Comparison of ENCODE assay signal across 16 cellular contexts in genomic region chr19:55478364-55478763, GRCh38. TPM values are rescaled to one million over a fixed set of nuclear protein-coding genes. Genes with fewer than 3 reads are reported as not detected.
DNase-seq lines count a peak whose midpoint lies in the region; ATAC-seq and TF ChIP-seq lines count a peak whose summit lies in the region.
"Had no signal": no experiment of that assay in that cellular context is flagged by ENCODE, and none has a peak within 500 bp of the region (broad histone marks: within the 10 kb centered on the region; RNA-seq: fewer than 3 reads in every experiment).

No MANE protein-coding gene starts in this region.

- H3K56ac ChIP-seq in H9 (ENCODE audit: insufficient read length, low read depth, low read length), result no peak overlapping the region

- H3K18ac ChIP-seq in H9 (ENCODE audit: insufficient read length, low read depth, low read length), result no peak overlapping the region

- DNase-seq in CD4-positive, alpha-beta T cell, result no peak
- DNase-seq in H9 (no peak), ACHN (no peak), GM20000 (ENCODE audit: low spot score) (no peak), NCI-H1105 treated with DMSO at 0.1 percent for 48 hours (lab: John Stamatoyannopoulos, UW) (no peak)
- DNase-seq in activated T-helper 2 cell treated with anti-CD3 and anti-CD28 coated beads, Interferon-gamma antibody, Interleukin-2, Interleukin-4, amounts not matched to agents 10 μg/mL and 5 μg/mL and 100 μg/mL, durations not matched to agents 14 hours and 24 hours and 36 hours (ENCODE audit: low spot score), result no peak
- no peak for DNase-seq in naive thymus-derived CD4-positive, alpha-beta T cell
- DNase-seq: activated CD4-positive, alpha-beta T cell treated with anti-CD3 and anti-CD28 coated beads for 4 hours; NCI-H1436 treated with DMSO at 0.1 percent for 48 hours; NCI-H774; stimulated activated CD4-positive, alpha-beta T cell treated with anti-CD3 and anti-CD28 coated beads, Interleukin-2, amount 100 ng/mL, for 48 hours had no signal

- no peak overlapping the region for H2BK120ac ChIP-seq in H9 (ENCODE audit: low read depth, low read length, poor library complexity, severe bottlenecking)

- peaks cover 38% of the 10 kb centered on the region for H3K4me1 Mint-ChIP-seq in CD4-positive, alpha-beta T cell (ENCODE audit: low read depth)
- H3K4me1 Mint-ChIP-seq in H9, result peaks cover 23 to 56% of the 10 kb centered on the region in 2 experiments
- peaks cover 20% of the 10 kb centered on the region for H3K4me1 Mint-ChIP-seq in activated T-helper 2 cell treated with anti-CD3 and anti-CD28 coated beads, Interferon-gamma antibody, Interleukin-2, Interleukin-4, amounts not matched to agents 10 μg/mL and 5 μg/mL and 100 μg/mL, durations not matched to agents 14 hours and 24 hours and 36 hours (ENCODE audit: low read depth)
- peaks cover 15 to 41% (median 29%) of the 10 kb centered on the region in 7 donors for H3K4me1 Mint-ChIP-seq in naive thymus-derived CD4-positive, alpha-beta T cell

- H3K4me1 ChIP-seq in H9 (ENCODE audit: insufficient read depth, low read length), result no peaks in the 10 kb centered on the region
- peaks cover 14 to 15% of the 10 kb centered on the region in 2 donors for H3K4me1 ChIP-seq in naive thymus-derived CD4-positive, alpha-beta T cell (ENCODE audit: control insufficient read depth in 2 of 2, insufficient read depth in 2 of 2, low read length in 2 of 2)

- H3K4me3 Mint-ChIP-seq in CD4-positive, alpha-beta T cell, result peak overlapping the region; percentile 26
- H3K4me3 Mint-ChIP-seq in H9, result peak overlapping the region; percentile 85 to 93
- peak overlapping the region; percentile 87 for H3K4me3 Mint-ChIP-seq in activated T-helper 2 cell treated with anti-CD3 and anti-CD28 coated beads, Interferon-gamma antibody, Interleukin-2, Interleukin-4, amounts not matched to agents 10 μg/mL and 5 μg/mL and 100 μg/mL, durations not matched to agents 14 hours and 24 hours and 36 hours (ENCODE audit: low read depth)
- peak overlapping the region; percentile 32 to 93 (median 70) for H3K4me3 Mint-ChIP-seq in naive thymus-derived CD4-positive, alpha-beta T cell

- no peak overlapping the region for H4K5ac ChIP-seq in H9 (ENCODE audit: insufficient read length, low read depth, low read length)

- H2BK20ac ChIP-seq in H9 (ENCODE audit: low read depth, low read length, poor library complexity, severe bottlenecking), result no peak overlapping the region

- intact Hi-C loops in CD4-positive, alpha-beta T cell (cut with DNase I, micrococcal nuclease), result loop anchor here in 1 of 2 experiments (5.0 to 10.0 kb wide), 2 partner anchors 836 to 1016 kb away; partner anchors contain the start of genes LENG9 and ZSCAN5A
- intact Hi-C loops in activated T-helper 2 cell treated with anti-CD3 and anti-CD28 coated beads, Interferon-gamma antibody, Interleukin-2, Interleukin-4, amounts not matched to agents 10 μg/mL and 5 μg/mL and 100 μg/mL, durations not matched to agents 14 hours and 24 hours and 36 hours (cut with micrococcal nuclease), result loop anchor here (5.0 kb wide), 2 partner anchors 644 to 1016 kb away; partner anchors contain the start of genes LENG9 and ZNF787
- intact Hi-C loops in naive thymus-derived CD4-positive, alpha-beta T cell (cut with micrococcal nuclease), result loop anchor here (5.0 kb wide), 2 partner anchors 471 to 1016 kb away; partner anchors contain the start of gene LENG9 (in 1 of the 2)

- no peak overlapping the region for H4K91ac ChIP-seq in H9 (ENCODE audit: insufficient read length, low read depth, low read length)

- no peak overlapping the region for H3K9ac ChIP-seq in H9 (ENCODE audit: extremely low read depth, insufficient read length, low read length)

- H2AFZ ChIP-seq in H9 (ENCODE audit: low read length), result no peak overlapping the region

- H3K9me3 ChIP-seq in CD4-positive, alpha-beta T cell (ENCODE audit: control insufficient read depth, low read length), result no peaks in the 10 kb centered on the region
- H3K9me3 ChIP-seq in H9 (ENCODE audit: control insufficient read depth, low read depth, low read length), result no peaks in the 10 kb centered on the region
- no peaks in the 10 kb centered on the region for H3K9me3 ChIP-seq in naive thymus-derived CD4-positive, alpha-beta T cell (ENCODE audit: control insufficient read depth in 2 of 3, low read length in 3 of 3)
- H3K9me3 ChIP-seq: heart left ventricle, SJSA1 had no signal

- no peak overlapping the region for H2BK5ac ChIP-seq in H9 (ENCODE audit: insufficient read length, low read length)

- no peak overlapping the region for H2BK15ac ChIP-seq in H9 (ENCODE audit: low read depth, low read length)

- H3K79me1 ChIP-seq in H9 (ENCODE audit: insufficient read depth, low read depth, low read length, poor library complexity, severe bottlenecking), result no peaks in the 10 kb centered on the region

- CTCF ChIA-PET in CD4-positive, alpha-beta T cell (lab: Charles Lee), result interaction anchor here (1.5 kb wide), 1 partner anchor 25 kb away, joined by 6 read pairs; no protein-coding TSS in a partner anchor
- CTCF ChIA-PET in naive thymus-derived CD4-positive, alpha-beta T cell (lab: Charles Lee), result interaction anchor here (1.3 kb wide), 1 partner anchor 10 kb away, joined by 3 read pairs; no protein-coding TSS in a partner anchor

- peaks cover 5% of the 10 kb centered on the region for H3K23me2 ChIP-seq in H9 (ENCODE audit: insufficient read length, low read depth, low read length, poor library complexity, severe bottlenecking)

- H4K20me1 ChIP-seq in H9 (ENCODE audit: control insufficient read depth, insufficient read depth, insufficient read length), result no peaks in the 10 kb centered on the region

- no peak overlapping the region for H3K4me3 ChIP-seq in naive thymus-derived CD4-positive, alpha-beta T cell (ENCODE audit: low read length)

- no peaks in the 10 kb centered on the region for H3K27me3 Mint-ChIP-seq in CD4-positive, alpha-beta T cell
- no peaks in the 10 kb centered on the region for H3K27me3 Mint-ChIP-seq in H9 (ENCODE audit: low read depth)
- no peaks in the 10 kb centered on the region for H3K27me3 Mint-ChIP-seq in activated T-helper 2 cell treated with anti-CD3 and anti-CD28 coated beads, Interferon-gamma antibody, Interleukin-2, Interleukin-4, amounts not matched to agents 10 μg/mL and 5 μg/mL and 100 μg/mL, durations not matched to agents 14 hours and 24 hours and 36 hours (ENCODE audit: low read depth)
- H3K27me3 Mint-ChIP-seq in naive thymus-derived CD4-positive, alpha-beta T cell, result no peaks in the 10 kb centered on the region

- H3K23ac ChIP-seq in H9 (ENCODE audit: insufficient read length, low read depth, low read length), result no peak overlapping the region

- POLR2A ChIA-PET in CD4-positive, alpha-beta T cell (lab: Charles Lee), result no interaction called here
- POLR2A ChIA-PET in naive thymus-derived CD4-positive, alpha-beta T cell (lab: Charles Lee), result interaction anchor here (1.2 kb wide), 1 partner anchor 153 kb away, joined by 3 read pairs; no protein-coding TSS in a partner anchor

- no peak for TF ChIP-seq CTCF in CD4-positive, alpha-beta T cell (IDR thresholded peaks at IDR 0.05)
- TF ChIP-seq CTCF in H9 (conservative IDR thresholded peaks at IDR 0.05) (no peak), GM20000 (IDR thresholded peaks at IDR 0.05; ENCODE audit: extremely low read depth, missing control alignments) (no peak)

- no peaks in the 10 kb centered on the region for H3K27me3 ChIP-seq in CD4-positive, alpha-beta T cell (ENCODE audit: control insufficient read depth, insufficient read depth, low read length)
- H3K27me3 ChIP-seq in H9 (ENCODE audit: insufficient read depth, low read length), result no peaks in the 10 kb centered on the region
- no peaks in the 10 kb centered on the region for H3K27me3 ChIP-seq in naive thymus-derived CD4-positive, alpha-beta T cell (ENCODE audit: control insufficient read depth in 2 of 2, insufficient read depth in 2 of 2, low read length in 2 of 2)
- H3K27me3 ChIP-seq: heart left ventricle, SJSA1 had no signal

- no peak overlapping the region for H2AK5ac ChIP-seq in H9 (ENCODE audit: insufficient read length, low read length)

- H3K27ac Mint-ChIP-seq in CD4-positive, alpha-beta T cell, result peak overlapping the region; percentile 63
- peak overlapping the region in 1 of 3 experiments; percentile 50; a peak in 2 of 7 replicates for H3K27ac Mint-ChIP-seq in H9
- no peak overlapping the region for H3K27ac Mint-ChIP-seq in activated T-helper 2 cell treated with anti-CD3 and anti-CD28 coated beads, Interferon-gamma antibody, Interleukin-2, Interleukin-4, amounts not matched to agents 10 μg/mL and 5 μg/mL and 100 μg/mL, durations not matched to agents 14 hours and 24 hours and 36 hours
- peak overlapping the region in 3 of 9 donors; percentile 64 to 77 (median 74) for H3K27ac Mint-ChIP-seq in naive thymus-derived CD4-positive, alpha-beta T cell

- H3K14ac ChIP-seq in H9 (ENCODE audit: insufficient read depth, low read length), result no peak overlapping the region

- peaks cover 12% of the 10 kb centered on the region for H3K36me3 Mint-ChIP-seq in CD4-positive, alpha-beta T cell (ENCODE audit: low read depth)
- H3K36me3 Mint-ChIP-seq in H9 (ENCODE audit: insufficient read depth in 1 of 3, low read depth in 3 of 3), result peaks cover 2 to 19% (median 3%) of the 10 kb centered on the region in 3 experiments; a peak in 6 of 7 replicates
- peaks cover 3% of the 10 kb centered on the region for H3K36me3 Mint-ChIP-seq in activated T-helper 2 cell treated with anti-CD3 and anti-CD28 coated beads, Interferon-gamma antibody, Interleukin-2, Interleukin-4, amounts not matched to agents 10 μg/mL and 5 μg/mL and 100 μg/mL, durations not matched to agents 14 hours and 24 hours and 36 hours (ENCODE audit: low read depth)
- H3K36me3 Mint-ChIP-seq in naive thymus-derived CD4-positive, alpha-beta T cell, result peaks cover 0 to 8% (median 0%) of the 10 kb centered on the region in 5 donors

- no peak overlapping the region for H3K4ac ChIP-seq in H9 (ENCODE audit: low read depth, low read length)

- no peak overlapping the region for H3K4me2 ChIP-seq in H9 (ENCODE audit: insufficient read depth, insufficient read length, low read length)

- no peaks in the 10 kb centered on the region for H3K79me2 ChIP-seq in H9 (ENCODE audit: insufficient read depth, low read length)

- H3K27ac ChIP-seq in CD4-positive, alpha-beta T cell (ENCODE audit: low read depth, low read length), result no peak overlapping the region
- H3K27ac ChIP-seq in H9 (ENCODE audit: insufficient read length, low read depth, low read length), result no peak overlapping the region
- no peak overlapping the region for H3K27ac ChIP-seq in naive thymus-derived CD4-positive, alpha-beta T cell (ENCODE audit: low read depth, low read length)
- H3K27ac ChIP-seq: SJSA1 had no signal

- H3T11ph ChIP-seq in H9 (ENCODE audit: low read length), result no peak overlapping the region

- H2BK12ac ChIP-seq in H9 (ENCODE audit: insufficient read length, low read depth, low read length), result no peak overlapping the region

- no peaks in the 10 kb centered on the region for H3K9me3 Mint-ChIP-seq in CD4-positive, alpha-beta T cell
- H3K9me3 Mint-ChIP-seq in H9, result no peaks in the 10 kb centered on the region
- H3K9me3 Mint-ChIP-seq in activated T-helper 2 cell treated with anti-CD3 and anti-CD28 coated beads, Interferon-gamma antibody, Interleukin-2, Interleukin-4, amounts not matched to agents 10 μg/mL and 5 μg/mL and 100 μg/mL, durations not matched to agents 14 hours and 24 hours and 36 hours, result no peaks in the 10 kb centered on the region
- peaks cover 0 to 2% (median 0%) of the 10 kb centered on the region in 11 donors for H3K9me3 Mint-ChIP-seq in naive thymus-derived CD4-positive, alpha-beta T cell

- ATAC-seq in CD4-positive, alpha-beta T cell (ENCODE audit: poor library complexity), result no peak
- no peak for ATAC-seq in naive thymus-derived CD4-positive, alpha-beta T cell
- ATAC-seq: heart left ventricle had no signal

- WGBS in H9 (ENCODE audit: extremely low coverage, insufficient read length, low lambda C conversion rate), result no CpG with 5 or more reads among the region's 12 CpGs

- in situ Hi-C loops in ACHN (cut with HindIII; ENCODE audit: low pct_ligation_motif_present, low pct_unique_long_range_greater_than_20kb, low sequenced_read_pairs), result no loop called here

- peaks cover 0 to 16% (median 0%) of the 10 kb centered on the region in 3 experiments for H3K36me3 ChIP-seq in naive thymus-derived CD4-positive, alpha-beta T cell (ENCODE audit: control insufficient read depth in 2 of 3, insufficient read depth in 3 of 3, low read length in 3 of 3)

- no peak overlapping the region for H4K8ac ChIP-seq in H9 (replicated peaks; ENCODE audit: insufficient read length, low read depth, low read length)

RNA-seq across cellular contexts. Expression of gene ZNF628, which starts 1.9 kb away (rescaled TPM):
- 10 to 100 TPM; 26.6 to 27.2 TPM for total RNA-seq in CD4-positive, alpha-beta T cell
- total RNA-seq in H9 (2021), result 16.5 and 16.6 TPM in 2 replicates
- total RNA-seq in activated T-helper 2 cell treated with anti-CD3 and anti-CD28 coated beads, Interferon-gamma antibody, Interleukin-2, Interleukin-4, amounts not matched to agents 10 μg/mL and 5 μg/mL and 100 μg/mL, durations not matched to agents 14 hours and 24 hours and 36 hours, result 8.6 and 9.5 TPM in 2 replicates
- 10 to 100 TPM in 2 of 5 experiments, 1 to 10 TPM in 3; 6.6 to 27.2 (median 9.0) TPM for total RNA-seq in naive thymus-derived CD4-positive, alpha-beta T cell
- polyA plus RNA-seq in naive thymus-derived CD4-positive, alpha-beta T cell, result 1 to 10 TPM in 1 of 2 donors, under 1 TPM in 1; 0.07 to 1.6 TPM

RNA-seq across cellular contexts. Expression of gene NAT14, which starts 6.6 kb away (rescaled TPM):
- total RNA-seq in CD4-positive, alpha-beta T cell, result 10 to 100 TPM; 10.5 to 14.7 TPM
- total RNA-seq in H9 (2021), result 48.7 and 51.2 TPM in 2 replicates
- total RNA-seq in activated T-helper 2 cell treated with anti-CD3 and anti-CD28 coated beads, Interferon-gamma antibody, Interleukin-2, Interleukin-4, amounts not matched to agents 10 μg/mL and 5 μg/mL and 100 μg/mL, durations not matched to agents 14 hours and 24 hours and 36 hours, result 20.0 and 20.2 TPM in 2 replicates
- total RNA-seq in naive thymus-derived CD4-positive, alpha-beta T cell, result 10 to 100 TPM in 1 of 5 experiments, 1 to 10 TPM in 4; 2.7 to 12.8 (median 7.5) TPM
- 1 to 10 TPM; 1.7 to 3.3 TPM for polyA plus RNA-seq in naive thymus-derived CD4-positive, alpha-beta T cell

RNA-seq across cellular contexts. Expression of gene SSC5D, which starts 9.9 kb away (rescaled TPM):
- total RNA-seq in CD4-positive, alpha-beta T cell, result 1 to 10 TPM in 1 of 2 experiments, under 1 TPM in 1; 0.42 to 1.3 TPM
- 2.5 and 3.2 TPM in 2 replicates for total RNA-seq in H9 (2021)
- 0.41 and 0.71 TPM in 2 replicates for total RNA-seq in activated T-helper 2 cell treated with anti-CD3 and anti-CD28 coated beads, Interferon-gamma antibody, Interleukin-2, Interleukin-4, amounts not matched to agents 10 μg/mL and 5 μg/mL and 100 μg/mL, durations not matched to agents 14 hours and 24 hours and 36 hours
- under 1 TPM; 0.21 to 0.48 (median 0.35) TPM for total RNA-seq in naive thymus-derived CD4-positive, alpha-beta T cell
- not detected for polyA plus RNA-seq in naive thymus-derived CD4-positive, alpha-beta T cell
- total RNA-seq: SJSA1 had no signal

RNA-seq across cellular contexts. Expression of gene C19orf85, which starts 13.8 kb away (rescaled TPM):
- not detected for total RNA-seq in CD4-positive, alpha-beta T cell
- 1.2 and 2.1 TPM in 2 replicates for total RNA-seq in H9 (2021)
- total RNA-seq in activated T-helper 2 cell treated with anti-CD3 and anti-CD28 coated beads, Interferon-gamma antibody, Interleukin-2, Interleukin-4, amounts not matched to agents 10 μg/mL and 5 μg/mL and 100 μg/mL, durations not matched to agents 14 hours and 24 hours and 36 hours, result not detected in 2 replicates
- total RNA-seq in naive thymus-derived CD4-positive, alpha-beta T cell, result not detected
- polyA plus RNA-seq in naive thymus-derived CD4-positive, alpha-beta T cell, result not detected
- total RNA-seq: endothelial cell of umbilical vein, heart left ventricle, lower leg skin, posterior vena cava, SJSA1 had no signal
- polyA plus RNA-seq: endothelial cell of umbilical vein, heart left ventricle had no signal

RNA-seq across cellular contexts. Expression of gene ISOC2, which starts 16.9 kb away (rescaled TPM):
- 1 to 10 TPM; 1.5 to 2.2 TPM for total RNA-seq in CD4-positive, alpha-beta T cell
- 68.2 and 72.2 TPM in 2 replicates for total RNA-seq in H9 (2021)
- 30.4 and 34.8 TPM in 2 replicates for total RNA-seq in activated T-helper 2 cell treated with anti-CD3 and anti-CD28 coated beads, Interferon-gamma antibody, Interleukin-2, Interleukin-4, amounts not matched to agents 10 μg/mL and 5 μg/mL and 100 μg/mL, durations not matched to agents 14 hours and 24 hours and 36 hours
- total RNA-seq in naive thymus-derived CD4-positive, alpha-beta T cell, result 10 to 100 TPM in 3 of 5 experiments, 1 to 10 TPM in 2; 5.1 to 20.1 (median 11.3) TPM
- 10 to 100 TPM; 25.9 to 31.2 TPM for polyA plus RNA-seq in naive thymus-derived CD4-positive, alpha-beta T cell

Comparison
In these comparisons a context has a peak if more than half of its experiments do, and no peak if none do; other contexts are left out.
1. H3K4me3 Mint-ChIP-seq: peak in every context shown above with its lines; median percentile 89 in H9; 87 in activated T-helper 2 cell treated with anti-CD3 and anti-CD28 coated beads, Interferon-gamma antibody, Interleukin-2, Interleukin-4, amounts not matched to agents 10 μg/mL and 5 μg/mL and 100 μg/mL, durations not matched to agents 14 hours and 24 hours and 36 hours; 70 in naive thymus-derived CD4-positive, alpha-beta T cell; 26 in CD4-positive, alpha-beta T cell.